Comparison of ENCODE assay signal across 8 cellular contexts in the genomic region with DNA sequence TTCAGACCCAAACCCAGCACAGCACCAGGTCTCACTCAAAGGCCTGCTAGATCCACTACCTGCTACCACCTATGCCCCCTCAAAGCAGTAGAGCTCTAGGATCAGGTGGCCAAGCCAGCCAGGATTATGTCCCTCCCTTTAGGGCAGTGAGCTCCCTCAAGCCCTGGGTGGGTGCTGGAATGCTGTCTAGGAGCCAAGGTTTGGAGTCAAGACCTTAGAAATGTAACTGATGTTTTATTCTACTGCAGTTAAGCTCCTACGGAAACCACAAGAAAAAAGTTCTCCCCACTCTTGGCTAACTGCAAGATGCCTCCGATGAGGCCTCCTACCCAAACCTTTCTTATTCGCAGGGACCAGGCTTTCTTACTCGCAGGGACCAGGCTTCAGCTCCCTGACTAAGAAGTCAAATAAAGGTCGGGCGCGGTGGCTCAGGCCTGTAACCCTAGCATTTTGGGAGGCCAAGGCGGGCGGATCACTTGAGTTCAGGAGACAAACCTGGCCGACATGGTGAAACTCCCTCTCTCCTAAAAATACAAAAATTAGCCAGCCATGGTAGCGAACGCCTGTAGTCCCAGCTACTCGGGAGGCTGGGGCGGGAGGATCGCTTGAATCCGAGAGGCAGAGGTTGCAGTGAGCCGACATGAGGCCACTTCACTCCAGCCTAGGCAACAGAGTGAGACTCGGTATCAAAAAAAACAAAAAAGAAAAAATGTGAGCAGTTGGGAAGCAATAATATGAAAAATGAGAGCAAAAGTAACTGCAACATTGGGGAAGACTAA. TPM values are rescaled to one million over a fixed set of nuclear protein-coding genes. Genes with fewer than 3 reads are reported as not detected.
DNase-seq lines count a peak whose midpoint lies in the region; ATAC-seq and TF ChIP-seq lines count a peak whose summit lies in the region.

No MANE protein-coding gene starts in this region.

- H3K27me3 ChIP-seq in mucosa of stomach (ENCODE audit: control insufficient read depth, insufficient read depth, low read length) = no peaks in the 10 kb centered on the region

- H3K27ac Mint-ChIP-seq in stimulated activated naive CD8-positive, alpha-beta T cell treated with anti-CD3 and anti-CD28 coated beads, Interleukin-15, Interleukin-2, amounts not matched to agents 100 ng/mL and 50 ng/mL, for 24 hours = peak overlapping the region; percentile 100
- H3K27ac Mint-ChIP-seq in MCF 10A (ENCODE audit: low read depth, unreplicated experiment) = peak overlapping the region; percentile 100

- no peak for ATAC-seq in stimulated activated naive CD8-positive, alpha-beta T cell treated with anti-CD3 and anti-CD28 coated beads, Interleukin-15, Interleukin-2, amounts not matched to agents 100 U/mL and 50 U/mL, for 24 hours

- no peaks in the 10 kb centered on the region for H3K9me3 Mint-ChIP-seq in stimulated activated naive CD8-positive, alpha-beta T cell treated with anti-CD3 and anti-CD28 coated beads, Interleukin-15, Interleukin-2, amounts not matched to agents 100 ng/mL and 50 ng/mL, for 24 hours
- no peaks in the 10 kb centered on the region for H3K9me3 Mint-ChIP-seq in MCF 10A (ENCODE audit: unreplicated experiment)

- no peak for TF ChIP-seq CTCF in MCF 10A (IDR thresholded peaks at IDR 0.05; ENCODE audit: unreplicated experiment)

- H3K4me1 ChIP-seq in mucosa of stomach (ENCODE audit: control insufficient read depth, insufficient read depth, low read length) = peaks cover 18% of the 10 kb centered on the region

- CTCF ChIA-PET in MCF 10A (lab: Yijun Ruan, JAX) = interaction anchor here (0.6 to 4.8 kb wide), 7 partner anchors 11 to 117 kb away, joined by 3 to 30 read pairs (median 6); a partner anchor contains a TSS

- H3K4me1 Mint-ChIP-seq in stimulated activated naive CD8-positive, alpha-beta T cell treated with anti-CD3 and anti-CD28 coated beads, Interleukin-15, Interleukin-2, amounts not matched to agents 100 ng/mL and 50 ng/mL, for 24 hours (ENCODE audit: low read depth) = peaks cover 77% of the 10 kb centered on the region
- H3K4me1 Mint-ChIP-seq in MCF 10A (ENCODE audit: insufficient read depth, unreplicated experiment) = peaks cover 16% of the 10 kb centered on the region

- H3K9me3 ChIP-seq in mucosa of stomach (ENCODE audit: control insufficient read depth, low read length) = no peaks in the 10 kb centered on the region

- H3K27me3 Mint-ChIP-seq in stimulated activated naive CD8-positive, alpha-beta T cell treated with anti-CD3 and anti-CD28 coated beads, Interleukin-15, Interleukin-2, amounts not matched to agents 100 ng/mL and 50 ng/mL, for 24 hours = no peaks in the 10 kb centered on the region
- H3K27me3 Mint-ChIP-seq in MCF 10A (ENCODE audit: insufficient read depth, unreplicated experiment) = no peaks in the 10 kb centered on the region

- H3K4me3 Mint-ChIP-seq in stimulated activated naive CD8-positive, alpha-beta T cell treated with anti-CD3 and anti-CD28 coated beads, Interleukin-15, Interleukin-2, amounts not matched to agents 100 ng/mL and 50 ng/mL, for 24 hours = peak overlapping the region; percentile 93
- peak overlapping the region; percentile 73 for H3K4me3 Mint-ChIP-seq in MCF 10A (ENCODE audit: unreplicated experiment)

- DNase-seq in stimulated activated naive CD8-positive, alpha-beta T cell treated with anti-CD3 and anti-CD28 coated beads, Interleukin-15, Interleukin-2, amounts not matched to agents 100 U/mL and 50 U/mL, for 24 hours = no peak
- no peak for DNase-seq in MCF 10A (ENCODE audit: unreplicated experiment)
- DNase-seq in SW480 (ENCODE audit: low spot score) = no peak
- no peak for DNase-seq in SIG-M5 (lab: John Stamatoyannopoulos, UW)
- no peak for DNase-seq in NCI-H1436 treated with DMSO at 0.1 percent for 48 hours (lab: John Stamatoyannopoulos, UW)
- no peak for DNase-seq in NK-92 (lab: John Stamatoyannopoulos, UW; ENCODE audit: unreplicated experiment)

- intact Hi-C loops in MCF 10A (cut with micrococcal nuclease) = no loop called here

- BruUV-seq in MCF 10A (replicated peaks; lab: Mats Ljungman, UMichigan) = no TSS peak

- H3K9ac ChIP-seq in mucosa of stomach (ENCODE audit: low read length) = peak overlapping the region; percentile 98

- no peaks in the 10 kb centered on the region for H3K36me3 Mint-ChIP-seq in stimulated activated naive CD8-positive, alpha-beta T cell treated with anti-CD3 and anti-CD28 coated beads, Interleukin-15, Interleukin-2, amounts not matched to agents 100 ng/mL and 50 ng/mL, for 24 hours (ENCODE audit: low read depth)
- peaks cover 13% of the 10 kb centered on the region for H3K36me3 Mint-ChIP-seq in MCF 10A (ENCODE audit: insufficient read depth, unreplicated experiment)

- no peak overlapping the region for H3K4me3 ChIP-seq in mucosa of stomach (ENCODE audit: low read length)

- no peaks in the 10 kb centered on the region for H3K36me3 ChIP-seq in mucosa of stomach (ENCODE audit: control insufficient read depth, insufficient read depth, low read length)

- POLR2A ChIA-PET in MCF 10A (lab: Yijun Ruan, JAX) = interaction anchor here (0.7 to 6.5 kb wide), 35 partner anchors 8 to 369 kb away, joined by 3 to 350 read pairs (median 7); a partner anchor contains a TSS

RNA-seq across cellular contexts. Expression of a gene that starts 31.8 kb away (rescaled TPM):
- total RNA-seq in MCF 10A (2022) = 33.5 and 38.8 TPM in 2 replicates
